In genomic region chr7:5231811-5232484, GRCh38 we compare ENCODE assay signal across 8 cellular contexts. TPM values are rescaled to one million over a fixed set of nuclear protein-coding genes. Genes with fewer than 3 reads are reported as not detected.
DNase-seq lines count a peak whose midpoint lies in the region; ATAC-seq, FAIRE-seq and TF ChIP-seq lines count a peak whose summit lies in the region.

No MANE protein-coding gene starts in this region.

- H3K27ac Mint-ChIP-seq in MCF 10A (ENCODE audit: low read depth, unreplicated experiment) = no peak overlapping the region

- ATAC-seq in HG03457 (IDR thresholded peaks at IDR 0.05; ENCODE audit: unreplicated experiment) = peak; percentile 41

- intact Hi-C loops in left ventricle myocardium inferior (cut with micrococcal nuclease) (no loop called here), MCF 10A (cut with micrococcal nuclease) (no loop called here)

- peaks cover 21% of the 10 kb centered on the region for H3K36me3 ChIP-seq in GM06990 (ENCODE audit: control insufficient read depth, insufficient read depth, low read length)
- peaks cover 60% of the 10 kb centered on the region for H3K36me3 ChIP-seq in left ventricle myocardium inferior
- H3K36me3 ChIP-seq in effector memory CD4-positive, alpha-beta T cell (ENCODE audit: control insufficient read depth, insufficient read depth, low read length) = peaks cover 47% of the 10 kb centered on the region

- POLR2A ChIA-PET in MCF 10A (lab: Yijun Ruan, JAX) = no interaction called here

- no peaks in the 10 kb centered on the region for H3K27me3 Mint-ChIP-seq in MCF 10A (ENCODE audit: insufficient read depth, unreplicated experiment)

- BruUV-seq in MCF 10A (replicated peaks; lab: Mats Ljungman, UMichigan) = no TSS peak

- no peaks in the 10 kb centered on the region for H3K4me1 Mint-ChIP-seq in MCF 10A (ENCODE audit: insufficient read depth, unreplicated experiment)

- CTCF ChIA-PET in MCF 10A (lab: Yijun Ruan, JAX) = interaction anchor here (0.7 to 1.9 kb wide), 2 partner anchors 8 to 14 kb away, joined by 5 to 6 read pairs; no protein-coding TSS in a partner anchor

- no peaks in the 10 kb centered on the region for H3K9me3 ChIP-seq in left ventricle myocardium inferior (replicated peaks)
- no peaks in the 10 kb centered on the region for H3K9me3 ChIP-seq in effector memory CD4-positive, alpha-beta T cell (ENCODE audit: control insufficient read depth, low read length)

- H3K4me1 ChIP-seq in left ventricle myocardium inferior = peaks cover 21% of the 10 kb centered on the region
- no peaks in the 10 kb centered on the region for H3K4me1 ChIP-seq in effector memory CD4-positive, alpha-beta T cell (ENCODE audit: control insufficient read depth, insufficient read depth, low read length, poor library complexity, severe bottlenecking)

- FAIRE-seq in RCC 7860 (lab: Jason Lieb, UNC) = no peak

- peak overlapping the region; percentile 73 for H3K27ac ChIP-seq in left ventricle myocardium inferior (replicated peaks)
- no peak overlapping the region for H3K27ac ChIP-seq in effector memory CD4-positive, alpha-beta T cell (ENCODE audit: insufficient read depth, low read length, poor library complexity, severe bottlenecking)

- no peaks in the 10 kb centered on the region for H3K27me3 ChIP-seq in GM06990 (replicated peaks; ENCODE audit: control insufficient read depth, insufficient read depth, low read length)
- H3K27me3 ChIP-seq in left ventricle myocardium inferior (ENCODE audit: low read depth) = no peaks in the 10 kb centered on the region
- H3K27me3 ChIP-seq in effector memory CD4-positive, alpha-beta T cell (replicated peaks; ENCODE audit: control insufficient read depth, insufficient read depth, low read length, poor library complexity, severe bottlenecking) = no peaks in the 10 kb centered on the region

- no peak for TF ChIP-seq CTCF in GM06990 (IDR thresholded peaks at IDR 0.05; ENCODE audit: insufficient read depth, low read length, poor library complexity, severe bottlenecking)
- no peak for TF ChIP-seq CTCF in GM20000 (IDR thresholded peaks at IDR 0.05; ENCODE audit: extremely low read depth, missing control alignments)
- no peak for TF ChIP-seq CTCF in left ventricle myocardium inferior (IDR thresholded peaks at IDR 0.05; ENCODE audit: borderline replicate concordance)
- TF ChIP-seq CTCF in MCF 10A (IDR thresholded peaks at IDR 0.05; ENCODE audit: unreplicated experiment) = no peak

- peaks cover 47% of the 10 kb centered on the region for H3K36me3 Mint-ChIP-seq in MCF 10A (ENCODE audit: insufficient read depth, unreplicated experiment)

- no peaks in the 10 kb centered on the region for H3K9me3 Mint-ChIP-seq in MCF 10A (ENCODE audit: unreplicated experiment)

- H3K4me3 Mint-ChIP-seq in MCF 10A (ENCODE audit: unreplicated experiment) = no peak overlapping the region

- DNase-seq in GM06990 (ENCODE audit: extremely low read depth, insufficient read length) = peak; percentile 78
- DNase-seq in GM20000 (ENCODE audit: low spot score) = peak; percentile 79
- no peak for DNase-seq in left ventricle myocardium inferior
- DNase-seq in MCF 10A (ENCODE audit: unreplicated experiment) = no peak
- DNase-seq in NCI-H187 treated with DMSO at 0.1 percent for 48 hours (lab: John Stamatoyannopoulos, UW) = no peak
- no peak for DNase-seq in RCC 7860 (ENCODE audit: low spot score)
- no peak for DNase-seq in effector memory CD4-positive, alpha-beta T cell

- peak overlapping the region; percentile 33 for H3K4me3 ChIP-seq in GM06990 (replicated peaks; ENCODE audit: low read depth, low read length)
- H3K4me3 ChIP-seq in left ventricle myocardium inferior = no peak overlapping the region
- no peak overlapping the region for H3K4me3 ChIP-seq in effector memory CD4-positive, alpha-beta T cell (ENCODE audit: insufficient read depth, low read depth, low read length, poor library complexity, severe bottlenecking)

RNA-seq across cellular contexts. Expression of gene WIPI2, which starts 41.9 kb away (rescaled TPM):
- total RNA-seq in left ventricle myocardium inferior (46.2 TPM), MCF 10A (2022) (47.1 and 53.9 TPM in 2 replicates)

RNA-seq across cellular contexts. Expression of gene SLC29A4, which starts 50.8 kb away (rescaled TPM):
- total RNA-seq in left ventricle myocardium inferior (3.7 TPM), MCF 10A (2022) (0.56 and 0.96 TPM in 2 replicates)

Comparison
In these comparisons a context has a peak if more than half of its experiments do, and no peak if none do; other contexts are left out.
1. DNase-seq: peak in GM06990 (single experiment) and GM20000 (single experiment); none in left ventricle myocardium inferior (single experiment), MCF 10A (single experiment), NCI-H187 treated with DMSO at 0.1 percent for 48 hours (single experiment), RCC 7860 (single experiment) and effector memory CD4-positive, alpha-beta T cell (0 of 3).